ENCODE assay signal across 1 cellular context in the genomic region with DNA sequence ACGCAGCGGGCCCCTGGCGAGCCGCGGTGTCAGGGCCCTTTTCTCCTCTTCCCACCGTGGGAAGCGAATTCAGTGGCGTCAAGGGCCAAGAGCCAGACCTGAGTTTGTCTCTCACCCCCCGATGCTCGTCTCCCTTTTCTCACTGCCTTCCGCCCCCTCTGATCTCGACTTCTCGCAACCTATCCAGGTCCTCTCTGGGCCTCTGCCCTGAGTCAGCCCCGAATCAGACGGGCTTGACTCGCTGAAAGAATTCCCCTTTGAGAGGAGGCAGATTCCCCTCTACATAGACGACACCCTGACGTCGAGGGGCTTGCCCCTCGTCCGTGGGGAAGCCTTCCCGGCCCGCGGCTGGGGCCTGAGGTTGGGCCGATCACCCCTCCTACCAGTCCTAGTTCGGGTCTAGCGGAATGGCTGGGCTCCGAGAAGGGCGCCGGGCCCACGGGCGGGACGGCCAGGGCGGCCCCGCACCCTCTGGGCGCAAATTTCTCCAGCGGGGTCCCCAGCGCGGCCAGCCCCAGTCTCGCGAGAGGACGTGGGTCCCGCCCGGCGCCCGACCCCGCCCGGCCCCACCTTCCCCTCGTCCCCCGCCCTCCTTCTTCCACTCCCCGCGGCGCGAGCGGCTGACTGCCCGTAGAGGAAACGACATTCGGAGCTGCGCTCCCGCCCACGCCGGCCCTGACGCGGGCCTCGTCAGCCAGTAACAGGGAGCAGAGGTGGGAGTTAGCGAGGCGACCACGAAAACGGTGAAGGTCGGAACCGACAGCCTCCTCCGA.
A peak's percentile ranks its signal among the peaks of the same experiment; 100 is the strongest.
TF ChIP-seq lines count a peak whose summit lies in the region.

A gene with protein sequence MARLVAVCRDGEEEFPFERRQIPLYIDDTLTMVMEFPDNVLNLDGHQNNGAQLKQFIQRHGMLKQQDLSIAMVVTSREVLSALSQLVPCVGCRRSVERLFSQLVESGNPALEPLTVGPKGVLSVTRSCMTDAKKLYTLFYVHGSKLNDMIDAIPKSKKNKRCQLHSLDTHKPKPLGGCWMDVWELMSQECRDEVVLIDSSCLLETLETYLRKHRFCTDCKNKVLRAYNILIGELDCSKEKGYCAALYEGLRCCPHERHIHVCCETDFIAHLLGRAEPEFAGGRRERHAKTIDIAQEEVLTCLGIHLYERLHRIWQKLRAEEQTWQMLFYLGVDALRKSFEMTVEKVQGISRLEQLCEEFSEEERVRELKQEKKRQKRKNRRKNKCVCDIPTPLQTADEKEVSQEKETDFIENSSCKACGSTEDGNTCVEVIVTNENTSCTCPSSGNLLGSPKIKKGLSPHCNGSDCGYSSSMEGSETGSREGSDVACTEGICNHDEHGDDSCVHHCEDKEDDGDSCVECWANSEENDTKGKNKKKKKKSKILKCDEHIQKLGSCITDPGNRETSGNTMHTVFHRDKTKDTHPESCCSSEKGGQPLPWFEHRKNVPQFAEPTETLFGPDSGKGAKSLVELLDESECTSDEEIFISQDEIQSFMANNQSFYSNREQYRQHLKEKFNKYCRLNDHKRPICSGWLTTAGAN (plus strand): TSS at position 600 of the 773 bp plus-strand sequence. CDS start 806 bp downstream, outside the sequence.

TF ChIP-seq in HepG2, 621 proteins besides CTCF, POLR2A, EP300 and RAD21 (continued from another document and continues in another):
- TF ChIP-seq, protein P1, sequence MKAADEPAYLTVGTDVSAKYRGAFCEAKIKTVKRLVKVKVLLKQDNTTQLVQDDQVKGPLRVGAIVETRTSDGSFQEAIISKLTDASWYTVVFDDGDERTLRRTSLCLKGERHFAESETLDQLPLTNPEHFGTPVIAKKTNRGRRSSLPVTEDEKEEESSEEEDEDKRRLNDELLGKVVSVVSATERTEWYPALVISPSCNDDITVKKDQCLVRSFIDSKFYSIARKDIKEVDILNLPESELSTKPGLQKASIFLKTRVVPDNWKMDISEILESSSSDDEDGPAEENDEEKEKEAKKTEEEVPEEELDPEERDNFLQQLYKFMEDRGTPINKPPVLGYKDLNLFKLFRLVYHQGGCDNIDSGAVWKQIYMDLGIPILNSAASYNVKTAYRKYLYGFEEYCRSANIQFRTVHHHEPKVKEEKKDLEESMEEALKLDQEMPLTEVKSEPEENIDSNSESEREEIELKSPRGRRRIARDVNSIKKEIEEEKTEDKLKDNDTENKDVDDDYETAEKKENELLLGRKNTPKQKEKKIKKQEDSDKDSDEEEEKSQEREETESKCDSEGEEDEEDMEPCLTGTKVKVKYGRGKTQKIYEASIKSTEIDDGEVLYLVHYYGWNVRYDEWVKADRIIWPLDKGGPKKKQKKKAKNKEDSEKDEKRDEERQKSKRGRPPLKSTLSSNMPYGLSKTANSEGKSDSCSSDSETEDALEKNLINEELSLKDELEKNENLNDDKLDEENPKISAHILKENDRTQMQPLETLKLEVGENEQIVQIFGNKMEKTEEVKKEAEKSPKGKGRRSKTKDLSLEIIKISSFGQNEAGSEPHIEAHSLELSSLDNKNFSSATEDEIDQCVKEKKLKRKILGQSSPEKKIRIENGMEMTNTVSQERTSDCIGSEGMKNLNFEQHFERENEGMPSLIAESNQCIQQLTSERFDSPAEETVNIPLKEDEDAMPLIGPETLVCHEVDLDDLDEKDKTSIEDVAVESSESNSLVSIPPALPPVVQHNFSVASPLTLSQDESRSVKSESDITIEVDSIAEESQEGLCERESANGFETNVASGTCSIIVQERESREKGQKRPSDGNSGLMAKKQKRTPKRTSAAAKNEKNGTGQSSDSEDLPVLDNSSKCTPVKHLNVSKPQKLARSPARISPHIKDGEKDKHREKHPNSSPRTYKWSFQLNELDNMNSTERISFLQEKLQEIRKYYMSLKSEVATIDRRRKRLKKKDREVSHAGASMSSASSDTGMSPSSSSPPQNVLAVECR (CRISPR knock-in tag; IDR thresholded peaks at IDR 0.05; ENCODE audit: borderline replicate concordance) = peak; percentile 76
- no peak for TF ChIP-seq GTF2F1 (IDR thresholded peaks at IDR 0.05; ENCODE audit: low read length)
- no peak for TF ChIP-seq SP2 (CRISPR knock-in tag; IDR thresholded peaks at IDR 0.05)
- no peak for TF ChIP-seq SALL2 (CRISPR knock-in tag; IDR thresholded peaks at IDR 0.05)
- TF ChIP-seq SP140L (CRISPR knock-in tag; IDR thresholded peaks at IDR 0.05; ENCODE audit: borderline replicate concordance) = no peak
- no peak for TF ChIP-seq MTF1 (CRISPR knock-in tag; IDR thresholded peaks at IDR 0.05)
- TF ChIP-seq, protein P2, sequence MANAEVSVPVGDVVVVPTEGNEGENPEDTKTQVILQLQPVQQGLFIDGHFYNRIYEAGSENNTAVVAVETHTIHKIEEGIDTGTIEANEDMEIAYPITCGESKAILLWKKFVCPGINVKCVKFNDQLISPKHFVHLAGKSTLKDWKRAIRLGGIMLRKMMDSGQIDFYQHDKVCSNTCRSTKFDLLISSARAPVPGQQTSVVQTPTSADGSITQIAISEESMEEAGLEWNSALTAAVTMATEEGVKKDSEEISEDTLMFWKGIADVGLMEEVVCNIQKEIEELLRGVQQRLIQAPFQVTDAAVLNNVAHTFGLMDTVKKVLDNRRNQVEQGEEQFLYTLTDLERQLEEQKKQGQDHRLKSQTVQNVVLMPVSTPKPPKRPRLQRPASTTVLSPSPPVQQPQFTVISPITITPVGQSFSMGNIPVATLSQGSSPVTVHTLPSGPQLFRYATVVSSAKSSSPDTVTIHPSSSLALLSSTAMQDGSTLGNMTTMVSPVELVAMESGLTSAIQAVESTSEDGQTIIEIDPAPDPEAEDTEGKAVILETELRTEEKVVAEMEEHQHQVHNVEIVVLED (CRISPR knock-in tag; IDR thresholded peaks at IDR 0.05; ENCODE audit: borderline replicate concordance) = peak; percentile 68
- TF ChIP-seq MED1 (CRISPR knock-in tag; IDR thresholded peaks at IDR 0.05) = peak; percentile 17; the same call in 1 of the 2 replicates
- TF ChIP-seq HHEX (CRISPR knock-in tag; IDR thresholded peaks at IDR 0.05) = no peak
- TF ChIP-seq ZNF713 (CRISPR knock-in tag; IDR thresholded peaks at IDR 0.05) = 0 out of 2 replicates have a peak, but pooled peaks have one; percentile 38
- no peak for TF ChIP-seq STAG1 (CRISPR knock-in tag; IDR thresholded peaks at IDR 0.05)
- TF ChIP-seq, protein P3, sequence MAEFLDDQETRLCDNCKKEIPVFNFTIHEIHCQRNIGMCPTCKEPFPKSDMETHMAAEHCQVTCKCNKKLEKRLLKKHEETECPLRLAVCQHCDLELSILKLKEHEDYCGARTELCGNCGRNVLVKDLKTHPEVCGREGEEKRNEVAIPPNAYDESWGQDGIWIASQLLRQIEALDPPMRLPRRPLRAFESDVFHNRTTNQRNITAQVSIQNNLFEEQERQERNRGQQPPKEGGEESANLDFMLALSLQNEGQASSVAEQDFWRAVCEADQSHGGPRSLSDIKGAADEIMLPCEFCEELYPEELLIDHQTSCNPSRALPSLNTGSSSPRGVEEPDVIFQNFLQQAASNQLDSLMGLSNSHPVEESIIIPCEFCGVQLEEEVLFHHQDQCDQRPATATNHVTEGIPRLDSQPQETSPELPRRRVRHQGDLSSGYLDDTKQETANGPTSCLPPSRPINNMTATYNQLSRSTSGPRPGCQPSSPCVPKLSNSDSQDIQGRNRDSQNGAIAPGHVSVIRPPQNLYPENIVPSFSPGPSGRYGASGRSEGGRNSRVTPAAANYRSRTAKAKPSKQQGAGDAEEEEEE (CRISPR knock-in tag; IDR thresholded peaks at IDR 0.05; ENCODE audit: borderline replicate concordance) = no peak
- no peak for TF ChIP-seq ZNF296 (CRISPR knock-in tag; conservative IDR thresholded peaks at IDR 0.05)
- peak; percentile 85 for TF ChIP-seq POLR2AphosphoS5 (IDR thresholded peaks at IDR 0.05; ENCODE audit: low read depth, low read length)
- TF ChIP-seq, protein P4, sequence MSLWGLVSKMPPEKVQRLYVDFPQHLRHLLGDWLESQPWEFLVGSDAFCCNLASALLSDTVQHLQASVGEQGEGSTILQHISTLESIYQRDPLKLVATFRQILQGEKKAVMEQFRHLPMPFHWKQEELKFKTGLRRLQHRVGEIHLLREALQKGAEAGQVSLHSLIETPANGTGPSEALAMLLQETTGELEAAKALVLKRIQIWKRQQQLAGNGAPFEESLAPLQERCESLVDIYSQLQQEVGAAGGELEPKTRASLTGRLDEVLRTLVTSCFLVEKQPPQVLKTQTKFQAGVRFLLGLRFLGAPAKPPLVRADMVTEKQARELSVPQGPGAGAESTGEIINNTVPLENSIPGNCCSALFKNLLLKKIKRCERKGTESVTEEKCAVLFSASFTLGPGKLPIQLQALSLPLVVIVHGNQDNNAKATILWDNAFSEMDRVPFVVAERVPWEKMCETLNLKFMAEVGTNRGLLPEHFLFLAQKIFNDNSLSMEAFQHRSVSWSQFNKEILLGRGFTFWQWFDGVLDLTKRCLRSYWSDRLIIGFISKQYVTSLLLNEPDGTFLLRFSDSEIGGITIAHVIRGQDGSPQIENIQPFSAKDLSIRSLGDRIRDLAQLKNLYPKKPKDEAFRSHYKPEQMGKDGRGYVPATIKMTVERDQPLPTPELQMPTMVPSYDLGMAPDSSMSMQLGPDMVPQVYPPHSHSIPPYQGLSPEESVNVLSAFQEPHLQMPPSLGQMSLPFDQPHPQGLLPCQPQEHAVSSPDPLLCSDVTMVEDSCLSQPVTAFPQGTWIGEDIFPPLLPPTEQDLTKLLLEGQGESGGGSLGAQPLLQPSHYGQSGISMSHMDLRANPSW (CRISPR knock-in tag; IDR thresholded peaks at IDR 0.05; ENCODE audit: borderline replicate concordance) = 0 out of 2 replicates have a peak, but pooled peaks have one; percentile 27
- no peak for TF ChIP-seq GLI4 (CRISPR knock-in tag; IDR thresholded peaks at IDR 0.05; ENCODE audit: borderline replicate concordance)
- TF ChIP-seq RXRA (CRISPR knock-in tag; IDR thresholded peaks at IDR 0.05) = peak; percentile 29; the same call in 1 of the 2 replicates
- no peak for TF ChIP-seq IKZF1 (IDR thresholded peaks at IDR 0.05)
- TF ChIP-seq, protein P5, sequence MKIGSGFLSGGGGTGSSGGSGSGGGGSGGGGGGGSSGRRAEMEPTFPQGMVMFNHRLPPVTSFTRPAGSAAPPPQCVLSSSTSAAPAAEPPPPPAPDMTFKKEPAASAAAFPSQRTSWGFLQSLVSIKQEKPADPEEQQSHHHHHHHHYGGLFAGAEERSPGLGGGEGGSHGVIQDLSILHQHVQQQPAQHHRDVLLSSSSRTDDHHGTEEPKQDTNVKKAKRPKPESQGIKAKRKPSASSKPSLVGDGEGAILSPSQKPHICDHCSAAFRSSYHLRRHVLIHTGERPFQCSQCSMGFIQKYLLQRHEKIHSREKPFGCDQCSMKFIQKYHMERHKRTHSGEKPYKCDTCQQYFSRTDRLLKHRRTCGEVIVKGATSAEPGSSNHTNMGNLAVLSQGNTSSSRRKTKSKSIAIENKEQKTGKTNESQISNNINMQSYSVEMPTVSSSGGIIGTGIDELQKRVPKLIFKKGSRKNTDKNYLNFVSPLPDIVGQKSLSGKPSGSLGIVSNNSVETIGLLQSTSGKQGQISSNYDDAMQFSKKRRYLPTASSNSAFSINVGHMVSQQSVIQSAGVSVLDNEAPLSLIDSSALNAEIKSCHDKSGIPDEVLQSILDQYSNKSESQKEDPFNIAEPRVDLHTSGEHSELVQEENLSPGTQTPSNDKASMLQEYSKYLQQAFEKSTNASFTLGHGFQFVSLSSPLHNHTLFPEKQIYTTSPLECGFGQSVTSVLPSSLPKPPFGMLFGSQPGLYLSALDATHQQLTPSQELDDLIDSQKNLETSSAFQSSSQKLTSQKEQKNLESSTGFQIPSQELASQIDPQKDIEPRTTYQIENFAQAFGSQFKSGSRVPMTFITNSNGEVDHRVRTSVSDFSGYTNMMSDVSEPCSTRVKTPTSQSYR (CRISPR knock-in tag; IDR thresholded peaks at IDR 0.05; ENCODE audit: borderline replicate concordance) = no peak
- TF ChIP-seq NAIF1 (CRISPR knock-in tag; IDR thresholded peaks at IDR 0.05; ENCODE audit: borderline replicate concordance) = no peak
- TF ChIP-seq KLF6 (CRISPR knock-in tag; IDR thresholded peaks at IDR 0.05) = peak; percentile 67; the same call in 1 of the 2 replicates
- TF ChIP-seq, protein P6, sequence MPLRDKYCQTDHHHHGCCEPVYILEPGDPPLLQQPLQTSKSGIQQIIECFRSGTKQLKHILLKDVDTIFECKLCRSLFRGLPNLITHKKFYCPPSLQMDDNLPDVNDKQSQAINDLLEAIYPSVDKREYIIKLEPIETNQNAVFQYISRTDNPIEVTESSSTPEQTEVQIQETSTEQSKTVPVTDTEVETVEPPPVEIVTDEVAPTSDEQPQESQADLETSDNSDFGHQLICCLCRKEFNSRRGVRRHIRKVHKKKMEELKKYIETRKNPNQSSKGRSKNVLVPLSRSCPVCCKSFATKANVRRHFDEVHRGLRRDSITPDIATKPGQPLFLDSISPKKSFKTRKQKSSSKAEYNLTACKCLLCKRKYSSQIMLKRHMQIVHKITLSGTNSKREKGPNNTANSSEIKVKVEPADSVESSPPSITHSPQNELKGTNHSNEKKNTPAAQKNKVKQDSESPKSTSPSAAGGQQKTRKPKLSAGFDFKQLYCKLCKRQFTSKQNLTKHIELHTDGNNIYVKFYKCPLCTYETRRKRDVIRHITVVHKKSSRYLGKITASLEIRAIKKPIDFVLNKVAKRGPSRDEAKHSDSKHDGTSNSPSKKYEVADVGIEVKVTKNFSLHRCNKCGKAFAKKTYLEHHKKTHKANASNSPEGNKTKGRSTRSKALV (CRISPR knock-in tag; IDR thresholded peaks at IDR 0.05) = no peak
- TF ChIP-seq HNRNPL (IDR thresholded peaks at IDR 0.05; ENCODE audit: low read depth, low read length) = peak; percentile 9; the same call in 1 of the 2 replicates
- TF ChIP-seq FOXA3 (CRISPR knock-in tag; IDR thresholded peaks at IDR 0.05) = no peak
- TF ChIP-seq ZNF354B (CRISPR knock-in tag; IDR thresholded peaks at IDR 0.05) = no peak
- TF ChIP-seq, protein P7, sequence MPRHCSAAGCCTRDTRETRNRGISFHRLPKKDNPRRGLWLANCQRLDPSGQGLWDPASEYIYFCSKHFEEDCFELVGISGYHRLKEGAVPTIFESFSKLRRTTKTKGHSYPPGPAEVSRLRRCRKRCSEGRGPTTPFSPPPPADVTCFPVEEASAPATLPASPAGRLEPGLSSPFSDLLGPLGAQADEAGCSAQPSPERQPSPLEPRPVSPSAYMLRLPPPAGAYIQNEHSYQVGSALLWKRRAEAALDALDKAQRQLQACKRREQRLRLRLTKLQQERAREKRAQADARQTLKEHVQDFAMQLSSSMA (CRISPR knock-in tag; IDR thresholded peaks at IDR 0.05) = no peak; the same call in 1 of the 2 replicates
- no peak for TF ChIP-seq MEIS2 (CRISPR knock-in tag; IDR thresholded peaks at IDR 0.05)
- 0 out of 2 replicates have a peak, but pooled peaks have one; percentile 34 for TF ChIP-seq ZFYVE20 (CRISPR knock-in tag; IDR thresholded peaks at IDR 0.05; ENCODE audit: borderline replicate concordance, low read depth)
